ENCODE assay signal across 8 cellular contexts in genomic region chr2:62306751-62307468, GRCh38.
DNase-seq lines count a peak whose midpoint lies in the region; ATAC-seq and TF ChIP-seq lines count a peak whose summit lies in the region.

No MANE protein-coding gene starts in this region.

- peak overlapping the region; percentile 93 for H3K27ac Mint-ChIP-seq in Calu3 (ENCODE audit: unreplicated experiment)
- H3K27ac Mint-ChIP-seq in stimulated activated effector memory CD8-positive, alpha-beta T cell treated with anti-CD3 and anti-CD28 coated beads, Interleukin-12 subunit alpha, Interleukin-12 subunit beta, amount 100 ng/mL, for 72 hours = peak overlapping the region; percentile 97

- H3K36me3 Mint-ChIP-seq in Calu3 (ENCODE audit: insufficient read depth, unreplicated experiment) = peaks cover 30% of the 10 kb centered on the region
- H3K36me3 Mint-ChIP-seq in stimulated activated effector memory CD8-positive, alpha-beta T cell treated with anti-CD3 and anti-CD28 coated beads, Interleukin-12 subunit alpha, Interleukin-12 subunit beta, amount 100 ng/mL, for 72 hours = peaks cover 21% of the 10 kb centered on the region

- DNase-seq in Calu3 (peak; percentile 62), NAMALWA (ENCODE audit: low spot score) (peak; percentile 26), fibroblast of villous mesenchyme (ENCODE audit: low read depth) (peak; percentile 32), inferior parietal cortex (ENCODE audit: extremely low spot score) (no peak)
- DNase-seq in activated CD4-positive, alpha-beta T cell treated with anti-CD3 and anti-CD28 coated beads, Interleukin-2, amount 50 U/mL, for 48 hours = peak; percentile 45 to 63
- peak; percentile 21 to 78 for DNase-seq in stimulated activated effector memory CD8-positive, alpha-beta T cell treated with anti-CD3 and anti-CD28 coated beads, Interleukin-12 subunit alpha, Interleukin-12 subunit beta, amount 100 ng/mL, for 72 hours (ENCODE audit: low spot score in 2 of 2)

- intact Hi-C loops in Calu3 (cut with micrococcal nuclease; ENCODE audit: unreplicated experiment) = loop anchor here (5.0 kb wide), 2 partner anchors 100 to 110 kb away; partner anchors contain the start of gene B3GNT2

- BruUV-seq in Calu3 (replicated peaks; lab: Mats Ljungman, UMichigan) = no TSS peak

- TF ChIP-seq CTCF in Calu3 (IDR thresholded peaks at IDR 0.05; ENCODE audit: unreplicated experiment) (no peak), fibroblast of villous mesenchyme (IDR thresholded peaks at IDR 0.05; ENCODE audit: insufficient read depth, low read depth, low read length) (no peak)

- H3K4me3 Mint-ChIP-seq in Calu3 (ENCODE audit: low read depth, unreplicated experiment) = peak overlapping the region; percentile 41
- H3K4me3 Mint-ChIP-seq in stimulated activated effector memory CD8-positive, alpha-beta T cell treated with anti-CD3 and anti-CD28 coated beads, Interleukin-12 subunit alpha, Interleukin-12 subunit beta, amount 100 ng/mL, for 72 hours = peak overlapping the region; percentile 70

- ATAC-seq in GM19467 (IDR thresholded peaks at IDR 0.05; ENCODE audit: unreplicated experiment) = peak; percentile 29
- peak; percentile 69 for ATAC-seq in stimulated activated effector memory CD8-positive, alpha-beta T cell treated with anti-CD3 and anti-CD28 coated beads, Interleukin-12 subunit alpha, Interleukin-12 subunit beta, amount 100 ng/mL, for 72 hours
- no peak for ATAC-seq in GM19328 (IDR thresholded peaks at IDR 0.05; ENCODE audit: unreplicated experiment)

- H3K4me3 ChIP-seq in fibroblast of villous mesenchyme (ENCODE audit: low read depth, low read length) = no peak overlapping the region

- no peaks in the 10 kb centered on the region for H3K27me3 Mint-ChIP-seq in Calu3 (ENCODE audit: unreplicated experiment)

- CTCF ChIA-PET in Calu3 (lab: Charles Lee) = no interaction called here

- H3K4me1 Mint-ChIP-seq in Calu3 (ENCODE audit: low read depth, unreplicated experiment) = peaks cover 55% of the 10 kb centered on the region
- H3K4me1 Mint-ChIP-seq in stimulated activated effector memory CD8-positive, alpha-beta T cell treated with anti-CD3 and anti-CD28 coated beads, Interleukin-12 subunit alpha, Interleukin-12 subunit beta, amount 100 ng/mL, for 72 hours = peaks cover 85% of the 10 kb centered on the region

- no peaks in the 10 kb centered on the region for H3K9me3 Mint-ChIP-seq in Calu3 (ENCODE audit: low read depth, unreplicated experiment)
- no peaks in the 10 kb centered on the region for H3K9me3 Mint-ChIP-seq in stimulated activated effector memory CD8-positive, alpha-beta T cell treated with anti-CD3 and anti-CD28 coated beads, Interleukin-12 subunit alpha, Interleukin-12 subunit beta, amount 100 ng/mL, for 72 hours
